Comparison of ENCODE assay signal across 8 cellular contexts in the genomic region with DNA sequence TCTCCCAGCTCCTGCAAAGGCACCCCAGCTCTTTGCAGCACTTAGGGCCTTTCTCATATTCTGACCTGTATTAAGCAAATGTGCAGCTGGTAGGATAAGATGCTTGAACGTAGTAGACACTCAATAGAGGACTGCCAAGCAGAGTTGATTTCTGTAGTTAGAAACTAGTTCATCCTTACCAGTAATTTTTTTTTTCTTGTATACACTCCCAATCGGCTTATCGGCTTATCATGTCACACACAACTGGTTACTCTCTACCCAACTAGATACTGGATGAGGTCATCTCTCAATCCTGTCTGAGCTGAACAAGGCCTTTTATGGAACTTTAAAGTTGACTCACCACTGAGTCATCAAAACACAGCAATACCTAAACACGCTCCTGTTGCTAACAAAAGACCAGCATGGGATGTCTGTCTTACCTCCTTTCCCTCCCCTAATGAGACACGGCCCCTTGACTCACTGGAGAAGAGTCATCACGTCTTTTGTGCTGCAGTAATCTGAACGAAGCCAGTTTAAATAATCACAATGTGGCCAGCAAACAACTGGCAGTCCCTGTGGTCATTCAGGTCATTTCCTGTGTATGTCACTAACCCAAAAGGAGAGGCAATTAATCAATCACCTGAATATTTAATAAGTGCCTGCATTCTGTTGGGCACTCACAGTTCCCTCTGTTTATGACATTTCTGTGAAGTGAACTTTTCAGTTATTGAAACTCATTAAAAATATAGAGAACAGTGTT. TPM values are rescaled to one million over a fixed set of nuclear protein-coding genes. Genes with fewer than 3 reads are reported as not detected.
DNase-seq lines count a peak whose midpoint lies in the region.

No MANE protein-coding gene starts in this region.

- peak overlapping the region in 3 of 4 donors; percentile 3 to 56 (median 18) for H3K4me3 Mint-ChIP-seq in IgD-negative memory B cell

- H3K27ac Mint-ChIP-seq in IgD-negative memory B cell = peak overlapping the region; percentile 17 to 64 (median 55)

- peak overlapping the region; percentile 22 for H3K9ac ChIP-seq in iPS-18a (ENCODE audit: low read length)

- peak overlapping the region; percentile 32 for H3K27ac ChIP-seq in iPS-18a (ENCODE audit: low read length)

- peaks cover 1% of the 10 kb centered on the region for H3K27me3 Mint-ChIP-seq in IgD-negative memory B cell

- H3K9me3 ChIP-seq in iPS-18a (ENCODE audit: control insufficient read depth, low read depth, low read length) = no peaks in the 10 kb centered on the region

- H3K36me3 ChIP-seq in iPS-18a (ENCODE audit: control insufficient read depth, low read depth, low read length) = no peaks in the 10 kb centered on the region

- H3K4me3 ChIP-seq in iPS-18a (ENCODE audit: low read length) = no peak overlapping the region

- peaks cover 7 to 11% (median 8%) of the 10 kb centered on the region in 3 donors for H3K9me3 Mint-ChIP-seq in IgD-negative memory B cell

- H3K36me3 Mint-ChIP-seq in IgD-negative memory B cell = peaks cover 4% of the 10 kb centered on the region

- DNase-seq in GM03348 (ENCODE audit: low spot score) = peak; percentile 87
- peak; percentile 34 for DNase-seq in GOT3 (lab: John Stamatoyannopoulos, UW)
- peak; percentile 46 for DNase-seq in SK-N-DZ (ENCODE audit: low spot score)
- peak; percentile 99 for DNase-seq in astrocyte of the hippocampus (ENCODE audit: low read depth, low spot score)
- DNase-seq in stimulated activated CD4-positive, alpha-beta T cell treated with anti-CD3 and anti-CD28 coated beads, Interleukin-15, amount 100 ng/mL, for 48 hours (ENCODE audit: low read depth in 2 of 2) = peak; percentile 60 to 63
- DNase-seq in T-helper 9 cell = no peak

- no peaks in the 10 kb centered on the region for H3K27me3 ChIP-seq in iPS-18a (ENCODE audit: control insufficient read depth, insufficient read depth, low read length)

- peaks cover 33% of the 10 kb centered on the region for H3K4me1 ChIP-seq in iPS-18a (ENCODE audit: control insufficient read depth, low read depth, low read length)

- H3K4me1 Mint-ChIP-seq in IgD-negative memory B cell = peaks cover 27 to 37% (median 31%) of the 10 kb centered on the region in 3 donors

RNA-seq across cellular contexts. Expression of a gene that starts 7.5 kb away (rescaled TPM):
- 47.8 TPM for polyA plus RNA-seq in IgD-negative memory B cell
- 86.8 and 89.8 TPM in 2 replicates for polyA plus RNA-seq in SK-N-DZ (2014; cell fraction: cytosol; rRNA removed)
- 122 and 157 TPM in 2 replicates for polyA plus RNA-seq in SK-N-DZ (2014; cell fraction: nucleus; rRNA removed)
